5 cellular contexts compared by ENCODE assay signal in the genomic region with DNA sequence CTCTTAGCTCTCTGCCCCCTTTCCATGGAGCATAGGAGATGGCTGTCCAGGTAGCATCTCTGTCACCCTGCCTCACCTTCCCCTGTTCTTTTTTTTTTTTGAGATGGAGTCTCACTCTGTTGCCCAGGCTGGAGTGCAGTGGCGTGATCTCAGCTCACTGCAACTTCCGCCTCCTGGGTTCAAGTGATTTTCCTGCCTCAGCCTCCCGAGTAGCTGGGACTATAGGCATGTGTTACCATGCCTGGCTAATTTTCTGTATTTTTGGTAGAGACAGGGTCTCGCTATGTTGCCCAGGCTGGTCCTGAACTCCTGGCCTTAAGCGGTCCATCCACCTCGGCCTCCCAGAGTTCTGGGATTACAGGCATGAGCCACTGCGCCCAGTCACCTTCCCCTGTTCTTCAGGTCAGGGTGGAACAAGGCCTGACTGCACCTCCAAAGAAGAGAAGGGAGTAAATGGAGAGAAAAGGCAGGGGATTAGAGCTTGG. TPM values are rescaled to one million over a fixed set of nuclear protein-coding genes. Genes with fewer than 3 reads are reported as not detected.
"Had no signal": no experiment of that assay in that cellular context is flagged by ENCODE, and none has a peak within 500 bp of the region (broad histone marks: within the 10 kb centered on the region; RNA-seq: fewer than 3 reads in every experiment).

No MANE protein-coding gene starts in this region.

RNA-seq across cellular contexts. Expression of gene RAB25, which starts 10.4 kb away (rescaled TPM):
- total RNA-seq: aorta, cardiac septum, M059J, SJSA1 had no signal

RNA-seq across cellular contexts. Expression of gene MEX3A, which starts 10.9 kb away (rescaled TPM):
- total RNA-seq: T-helper 17 cell had no signal
